Comparison of ENCODE assay signal across 14 cellular contexts in the genomic region with DNA sequence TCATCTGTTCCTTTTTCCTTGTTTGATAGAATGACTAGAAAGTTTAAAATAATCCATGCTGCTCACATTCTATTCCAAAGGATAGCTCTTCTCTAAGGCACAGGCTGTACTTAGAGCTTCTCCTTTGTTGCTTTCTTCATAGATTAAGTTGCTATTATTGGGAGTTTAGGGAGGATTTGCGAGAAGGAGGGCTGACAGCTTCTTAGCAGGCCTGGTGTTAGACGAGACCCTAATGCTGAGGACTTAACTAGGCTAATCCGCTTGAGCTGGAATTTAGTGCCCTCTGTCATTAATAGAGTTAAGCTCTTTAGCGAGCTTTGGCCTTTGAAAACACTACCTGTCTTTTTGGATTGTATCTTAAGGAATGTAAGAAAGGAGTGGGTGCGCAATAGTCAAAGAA.
DNase-seq lines count a peak whose midpoint lies in the region; ATAC-seq and TF ChIP-seq lines count a peak whose summit lies in the region.
"Had no signal": no experiment of that assay in that cellular context is flagged by ENCODE, and none has a peak within 500 bp of the region (broad histone marks: within the 10 kb centered on the region; RNA-seq: fewer than 3 reads in every experiment).

No MANE protein-coding gene starts in this region.

- H3K9me3 Mint-ChIP-seq in MCF 10A (ENCODE audit: unreplicated experiment): no peaks in the 10 kb centered on the region
- H3K9me3 Mint-ChIP-seq in nephron: peaks cover 4% of the 10 kb centered on the region
- peaks cover 3% of the 10 kb centered on the region for H3K9me3 Mint-ChIP-seq in Calu3 (ENCODE audit: low read depth, unreplicated experiment)
- H3K9me3 Mint-ChIP-seq: CD8-positive, alpha-beta memory T cell had no signal

- POLR2A ChIA-PET in MCF 10A (lab: Yijun Ruan, JAX): interaction anchor here (0.7 to 1.5 kb wide), 5 partner anchors 12 to 154 kb away, joined by 3 to 5 read pairs (median 3); no protein-coding TSS in a partner anchor

- H3K27me3 Mint-ChIP-seq in MCF 10A (ENCODE audit: insufficient read depth, unreplicated experiment): no peaks in the 10 kb centered on the region
- H3K27me3 Mint-ChIP-seq in nephron (ENCODE audit: low read depth): peaks cover 4% of the 10 kb centered on the region
- no peaks in the 10 kb centered on the region for H3K27me3 Mint-ChIP-seq in Calu3 (ENCODE audit: unreplicated experiment)
- H3K27me3 Mint-ChIP-seq: IgD-negative memory B cell had no signal

- TF ChIP-seq CTCF in breast epithelium (IDR thresholded peaks at IDR 0.05) (no peak), MCF 10A (IDR thresholded peaks at IDR 0.05; ENCODE audit: unreplicated experiment) (no peak), body of pancreas (IDR thresholded peaks at IDR 0.05) (no peak), nephron (IDR thresholded peaks at IDR 0.05; ENCODE audit: unreplicated experiment in 3 of 3) (no peak), testis (IDR thresholded peaks at IDR 0.05) (no peak), Calu3 (IDR thresholded peaks at IDR 0.05; ENCODE audit: unreplicated experiment) (no peak)

- H3K4me3 ChIP-seq in breast epithelium (no peak overlapping the region), body of pancreas (no peak overlapping the region), testis (no peak overlapping the region)

- H3K36me3 ChIP-seq in breast epithelium (no peaks in the 10 kb centered on the region), body of pancreas (replicated peaks in 1 of 2; ENCODE audit: insufficient read depth in 1 of 2, low read depth in 2 of 2) (no peaks in the 10 kb centered on the region), testis (ENCODE audit: low read depth, missing control alignments) (no peaks in the 10 kb centered on the region)

- no peak for DNase-seq in breast epithelium (ENCODE audit: low spot score in 2 of 2)
- no peak for DNase-seq in MCF 10A (ENCODE audit: unreplicated experiment)
- no peak for DNase-seq in body of pancreas
- DNase-seq in testis: no peak
- DNase-seq in NCI-H2107 treated with DMSO at 0.1 percent for 48 hours (lab: John Stamatoyannopoulos, UW; ENCODE audit: unreplicated experiment): no peak
- DNase-seq in Calu3: no peak
- DNase-seq in NOMO-1 treated with dmso at 0.1 percent for 144 hours (lab: John Stamatoyannopoulos, UW; ENCODE audit: unreplicated experiment): no peak
- DNase-seq: kidney; NCI-H226; stimulated activated CD4-positive, alpha-beta T cell treated with anti-CD3 and anti-CD28 coated beads, Interleukin-4, amount 100 ng/mL, for 1 hour had no signal

- TF ChIP-seq POLR2A in breast epithelium (IDR thresholded peaks at IDR 0.05): no peak
- TF ChIP-seq POLR2A in body of pancreas (IDR thresholded peaks at IDR 0.05): no peak
- TF ChIP-seq POLR2A in testis (IDR thresholded peaks at IDR 0.05): no peak

- H3K27ac Mint-ChIP-seq in MCF 10A (ENCODE audit: low read depth, unreplicated experiment) (no peak overlapping the region), nephron (peak overlapping the region; percentile 90 to 96 (median 92)), Calu3 (ENCODE audit: unreplicated experiment) (no peak overlapping the region)
- H3K27ac Mint-ChIP-seq: activated CD8-positive, alpha-beta memory T cell treated with anti-CD3 and anti-CD28 coated beads, Interleukin-2, amount 10 ng/mL, durations not matched to agents 7 days and 5 days; CD8-positive, alpha-beta memory T cell; IgD-negative memory B cell had no signal

- CTCF ChIA-PET in MCF 10A (lab: Yijun Ruan, JAX) (interaction anchor here (0.6 to 1.6 kb wide), 5 partner anchors 8 to 110 kb away, joined by 3 to 7 read pairs (median 3); no protein-coding TSS in a partner anchor), Calu3 (lab: Charles Lee) (interaction anchor here (1.0 kb wide), 1 partner anchor 186 kb away, joined by 3 read pairs; no protein-coding TSS in a partner anchor)

- H3K4me1 ChIP-seq in breast epithelium: no peaks in the 10 kb centered on the region
- H3K4me1 ChIP-seq in body of pancreas: peaks cover 19% of the 10 kb centered on the region
- peaks cover 25% of the 10 kb centered on the region for H3K4me1 ChIP-seq in testis

- WGBS in body of pancreas, 2 donors: 61 to 68% methylated on average over 5 of the region's 5 CpGs
- 47 to 54% methylated on average over 5 of the region's 5 CpGs for WGBS in testis, 2 donors

- H3K27ac ChIP-seq in breast epithelium (peak overlapping the region; percentile 65 to 78), body of pancreas (peak overlapping the region in 3 of 4 donors; percentile 41 to 58 (median 42)), testis (peak overlapping the region; percentile 46 to 76)

- H3K36me3 Mint-ChIP-seq in MCF 10A (ENCODE audit: insufficient read depth, unreplicated experiment) (no peaks in the 10 kb centered on the region), nephron (ENCODE audit: low read depth) (no peaks in the 10 kb centered on the region), Calu3 (ENCODE audit: insufficient read depth, unreplicated experiment) (no peaks in the 10 kb centered on the region)
- H3K36me3 Mint-ChIP-seq: CD8-positive, alpha-beta memory T cell had no signal

- H3K27me3 ChIP-seq in breast epithelium (no peaks in the 10 kb centered on the region), body of pancreas (no peaks in the 10 kb centered on the region), testis (no peaks in the 10 kb centered on the region)

- H3K9me3 ChIP-seq in breast epithelium (no peaks in the 10 kb centered on the region), body of pancreas (no peaks in the 10 kb centered on the region), testis (no peaks in the 10 kb centered on the region)

- H3K4me1 Mint-ChIP-seq in MCF 10A (ENCODE audit: insufficient read depth, unreplicated experiment) (peaks cover 28% of the 10 kb centered on the region), nephron (peaks cover 53% of the 10 kb centered on the region), Calu3 (ENCODE audit: low read depth, unreplicated experiment) (peaks cover 14% of the 10 kb centered on the region)

- no peak for ATAC-seq in body of pancreas

- intact Hi-C loops in breast epithelium (cut with DNase I; ENCODE audit: low total_unique reads) (no loop called here), MCF 10A (cut with micrococcal nuclease) (no loop called here), body of pancreas (cut with DNase I) (no loop called here), testis (cut with DNase I; ENCODE audit: low total_unique reads) (no loop called here), Calu3 (cut with micrococcal nuclease; ENCODE audit: unreplicated experiment) (no loop called here)

- no TSS peak for BruUV-seq in MCF 10A (replicated peaks; lab: Mats Ljungman, UMichigan)
- no TSS peak for BruUV-seq in Calu3 (replicated peaks; lab: Mats Ljungman, UMichigan)

- H3K4me3 Mint-ChIP-seq in MCF 10A (ENCODE audit: unreplicated experiment): no peak overlapping the region
- H3K4me3 Mint-ChIP-seq in nephron: peak overlapping the region in 1 of 3 experiments; percentile 13
- no peak overlapping the region for H3K4me3 Mint-ChIP-seq in Calu3 (ENCODE audit: low read depth, unreplicated experiment)
- H3K4me3 Mint-ChIP-seq: activated CD8-positive, alpha-beta memory T cell treated with anti-CD3 and anti-CD28 coated beads, Interleukin-2, amount 10 ng/mL, durations not matched to agents 7 days and 5 days; IgD-negative memory B cell had no signal

Comparison
In these comparisons a context has a peak if more than half of its experiments do, and no peak if none do; other contexts are left out.
1. H3K27ac Mint-ChIP-seq: peak in nephron (3 of 3); none in MCF 10A (single experiment) and Calu3 (single experiment).
2. Peak in every context shown above with its lines, with median percentiles within 50 percentile points of each other: H3K27ac ChIP-seq.